Comparison of ENCODE assay signal across 23 cellular contexts in the genomic region with DNA sequence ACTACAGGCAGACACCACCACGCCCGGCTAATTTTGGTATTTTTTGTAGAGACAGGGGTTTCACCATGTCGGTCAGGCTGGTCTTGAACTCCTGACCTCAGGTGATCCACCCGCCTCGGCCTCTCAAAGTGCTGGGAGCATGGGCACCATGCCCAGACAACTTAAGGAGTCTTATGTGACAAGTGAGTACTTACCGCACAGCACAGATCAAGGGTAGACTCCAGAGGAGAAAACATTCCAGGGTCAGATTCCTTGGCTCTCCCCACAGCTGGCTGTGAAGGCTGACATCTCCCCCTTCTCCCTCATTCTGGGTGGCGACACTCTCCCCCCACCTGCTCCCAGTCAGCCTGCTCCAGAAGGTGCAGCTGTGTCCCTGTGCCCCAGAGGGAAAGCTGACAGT. TPM values are rescaled to one million over a fixed set of nuclear protein-coding genes. Genes with fewer than 3 reads are reported as not detected.
DNase-seq lines count a peak whose midpoint lies in the region; ATAC-seq, FAIRE-seq and TF ChIP-seq lines count a peak whose summit lies in the region.
"Had no signal": no experiment of that assay in that cellular context is flagged by ENCODE, and none has a peak within 500 bp of the region (broad histone marks: within the 10 kb centered on the region; RNA-seq: fewer than 3 reads in every experiment).

No MANE protein-coding gene starts in this region.

- peaks cover 4% of the 10 kb centered on the region for H3K36me3 Mint-ChIP-seq in activated CD4-positive, alpha-beta T cell treated with anti-CD3 and anti-CD28 coated beads, Interleukin-2, amount 10 ng/mL, durations not matched to agents 24 days and 14 days (ENCODE audit: low read depth)
- H3K36me3 Mint-ChIP-seq in nephron progenitor cell (ENCODE audit: low read depth): no peaks in the 10 kb centered on the region

- H3K36me3 ChIP-seq in endothelial cell of umbilical vein (ENCODE audit: control insufficient read depth in 2 of 2, extremely low read depth in 1 of 2, insufficient read depth in 2 of 2, low read length in 2 of 2): no peaks in the 10 kb centered on the region

- dilution Hi-C loops in endothelial cell of umbilical vein (cut with MboI; ENCODE audit: extremely low pct_ligation_motif_present, low sequenced_read_pairs): no loop called here

- no peak for DNase-seq in activated CD4-positive, alpha-beta T cell treated with anti-CD3 and anti-CD28 coated beads, Interleukin-2, amount 10 ng/mL, durations not matched to agents 24 days and 14 days
- DNase-seq in activated CD4-positive, alpha-beta T cell treated with anti-CD3 and anti-CD28 coated beads, Interleukin-2, amount 50 U/mL, for 4 hours: no peak
- DNase-seq in GM03348 (ENCODE audit: low spot score) (peak; percentile 2), endothelial cell of umbilical vein (ENCODE audit: low read depth, low spot score) (no peak), nephron progenitor cell (no peak), GM12892 (ENCODE audit: insufficient read length) (no peak)
- DNase-seq: activated gamma-delta T cell; effector CD8-positive, alpha-beta T cell; islet precursor cell; NCI-H187 treated with DMSO at 0.1 percent for 48 hours; NCI-H446 treated with DMSO at 0.1 percent for 48 hours; NK-92 treated with Interleukin-12 subunit alpha and Interleukin-12 subunit beta, amount 100 ng/mL, for 24 hours; nucleus accumbens; retina; stimulated activated naive CD4-positive, alpha-beta T cell treated with Interleukin-2 at 50 U/mL for 16 hours had no signal

- no peaks in the 10 kb centered on the region for H3K27me3 Mint-ChIP-seq in activated CD4-positive, alpha-beta T cell treated with anti-CD3 and anti-CD28 coated beads, Interleukin-2, amount 10 ng/mL, durations not matched to agents 24 days and 14 days
- no peaks in the 10 kb centered on the region for H3K27me3 Mint-ChIP-seq in nephron progenitor cell (ENCODE audit: low read depth, poor library complexity)

- H3K4me3 ChIP-seq in endothelial cell of umbilical vein (replicated peaks in 1 of 3; ENCODE audit: insufficient read depth in 1 of 3, low read depth in 1 of 3, low read length in 3 of 3): no peak overlapping the region
- H3K4me3 ChIP-seq: A549 had no signal

- H3K4me2 ChIP-seq in endothelial cell of umbilical vein (ENCODE audit: insufficient read depth, low read length): no peak overlapping the region
- H3K4me2 ChIP-seq: A549 had no signal

- TF ChIP-seq CTCF in endothelial cell of umbilical vein (IDR thresholded peaks at IDR 0.05; ENCODE audit: extremely low read depth in 1 of 2, insufficient read depth in 1 of 2, low read depth in 1 of 2, low read length in 2 of 2) (no peak), nephron progenitor cell (IDR thresholded peaks at IDR 0.05) (no peak)

- H3K4me1 ChIP-seq in endothelial cell of umbilical vein (ENCODE audit: control insufficient read depth, extremely low read depth, insufficient read depth, low read length): peaks cover 25% of the 10 kb centered on the region
- H3K4me1 ChIP-seq: A549 had no signal

- POLR2A ChIA-PET in endothelial cell of umbilical vein (lab: Charles Lee): no interaction called here

- H3K9ac ChIP-seq in endothelial cell of umbilical vein (replicated peaks; ENCODE audit: extremely low read depth, insufficient read depth, low read length): no peak overlapping the region

- H2AFZ ChIP-seq in endothelial cell of umbilical vein (ENCODE audit: low read depth, low read length): no peak overlapping the region

- H3K4me1 Mint-ChIP-seq in activated CD4-positive, alpha-beta T cell treated with anti-CD3 and anti-CD28 coated beads, Interleukin-2, amount 10 ng/mL, durations not matched to agents 24 days and 14 days: peaks cover 40% of the 10 kb centered on the region
- peaks cover 75% of the 10 kb centered on the region for H3K4me1 Mint-ChIP-seq in nephron progenitor cell

- H3K79me2 ChIP-seq in endothelial cell of umbilical vein (ENCODE audit: control insufficient read depth, insufficient read depth, low read length): no peaks in the 10 kb centered on the region

- peak overlapping the region; percentile 73 for H3K27ac ChIP-seq in endothelial cell of umbilical vein (ENCODE audit: insufficient read depth, low read depth, low read length)
- H3K27ac ChIP-seq: A549, VCaP had no signal

- H3K9me3 ChIP-seq in endothelial cell of umbilical vein (replicated peaks; ENCODE audit: control insufficient read depth, insufficient read depth, low read length): no peaks in the 10 kb centered on the region
- H3K9me3 ChIP-seq: A549 had no signal

- H3K9me1 ChIP-seq in endothelial cell of umbilical vein (replicated peaks; ENCODE audit: control insufficient read depth, extremely low read depth, insufficient read depth, low read length): no peaks in the 10 kb centered on the region

- BruUV-seq in endothelial cell of umbilical vein (replicated peaks; lab: Mats Ljungman, UMichigan): no TSS peak

- H3K4me3 Mint-ChIP-seq in activated CD4-positive, alpha-beta T cell treated with anti-CD3 and anti-CD28 coated beads, Interleukin-2, amount 10 ng/mL, durations not matched to agents 24 days and 14 days: no peak overlapping the region
- H3K4me3 Mint-ChIP-seq in nephron progenitor cell: peak overlapping the region; percentile 54

- FAIRE-seq in endothelial cell of umbilical vein (lab: Jason Lieb, UNC) (no peak), GM12892 (lab: Jason Lieb, UNC) (no peak)
- FAIRE-seq: A549, GM19239, H54 had no signal

- CTCF ChIA-PET in endothelial cell of umbilical vein (lab: Charles Lee): interaction anchor here (1.0 to 5.1 kb wide), 5 partner anchors 9 to 60 kb away, joined by 3 to 29 read pairs (median 9); no protein-coding TSS in a partner anchor

- no peaks in the 10 kb centered on the region for H3K27me3 ChIP-seq in endothelial cell of umbilical vein (ENCODE audit: control insufficient read depth in 2 of 2, insufficient read depth in 2 of 2, low read length in 2 of 2)

- intact Hi-C loops in activated CD4-positive, alpha-beta T cell treated with anti-CD3 and anti-CD28 coated beads, Interleukin-2, amount 10 ng/mL, durations not matched to agents 24 days and 14 days (cut with micrococcal nuclease): no loop called here
- intact Hi-C loops in endothelial cell of umbilical vein (cut with micrococcal nuclease): no loop called here

- no peaks in the 10 kb centered on the region for H4K20me1 ChIP-seq in endothelial cell of umbilical vein (replicated peaks; ENCODE audit: control insufficient read depth, extremely low read depth, insufficient read depth, low read length)

- H3K9me3 Mint-ChIP-seq in activated CD4-positive, alpha-beta T cell treated with anti-CD3 and anti-CD28 coated beads, Interleukin-2, amount 10 ng/mL, durations not matched to agents 24 days and 14 days: no peaks in the 10 kb centered on the region
- no peaks in the 10 kb centered on the region for H3K9me3 Mint-ChIP-seq in nephron progenitor cell

- TF ChIP-seq POLR2A in endothelial cell of umbilical vein (IDR thresholded peaks at IDR 0.05; ENCODE audit: low read depth, low read length): no peak
- no peak for TF ChIP-seq POLR2A in GM12892 (IDR thresholded peaks at IDR 0.05; ENCODE audit: low read depth, low read length)

- peak overlapping the region; percentile 73 for H3K27ac Mint-ChIP-seq in activated CD4-positive, alpha-beta T cell treated with anti-CD3 and anti-CD28 coated beads, Interleukin-2, amount 10 ng/mL, durations not matched to agents 24 days and 14 days
- peak overlapping the region; percentile 68 for H3K27ac Mint-ChIP-seq in nephron progenitor cell

- ATAC-seq in HG03521 (IDR thresholded peaks at IDR 0.05; ENCODE audit: unreplicated experiment) (no peak), GM21737 (IDR thresholded peaks at IDR 0.05; ENCODE audit: unreplicated experiment) (no peak)
- ATAC-seq: A549 had no signal

RNA-seq across cellular contexts. Expression of a gene that starts 10.6 kb away (rescaled TPM):
- not detected in 2 replicates for total RNA-seq in activated CD4-positive, alpha-beta T cell treated with anti-CD3 and anti-CD28 coated beads, Interleukin-2, amount 10 ng/mL, durations not matched to agents 24 days and 14 days
- not detected in 2 replicates for total RNA-seq in endothelial cell of umbilical vein
- polyA plus RNA-seq in endothelial cell of umbilical vein: 0.08 TPM in 1 of 2 replicates, not detected in the other
- not detected in 2 replicates for polyA plus RNA-seq in endothelial cell of umbilical vein (2011; cell fraction: cytosol; rRNA removed)
- polyA plus RNA-seq in endothelial cell of umbilical vein (2011; cell fraction: nucleus; rRNA removed): not detected in 2 replicates
- not detected in 2 replicates for polyA plus RNA-seq in endothelial cell of umbilical vein (2012)
- polyA minus RNA-seq in endothelial cell of umbilical vein: not detected in 2 replicates
- not detected for polyA minus RNA-seq in endothelial cell of umbilical vein (2011; cell fraction: cytosol; rRNA and poly(A)+ RNA removed)
- not detected in 2 replicates for polyA minus RNA-seq in endothelial cell of umbilical vein (2011; cell fraction: nucleus; rRNA and poly(A)+ RNA removed)
- not detected for polyA plus RNA-seq in GM12892 (2012; ENCODE audit: missing spikeins)
- total RNA-seq: Daoy, mesenteric fat pad had no signal

RNA-seq across cellular contexts. Expression of a gene that starts 23.0 kb away (rescaled TPM):
- total RNA-seq in activated CD4-positive, alpha-beta T cell treated with anti-CD3 and anti-CD28 coated beads, Interleukin-2, amount 10 ng/mL, durations not matched to agents 24 days and 14 days: 918 and 934 TPM in 2 replicates
- 55.7 and 127 TPM in 2 replicates for total RNA-seq in endothelial cell of umbilical vein
- 336 and 493 TPM in 2 replicates for polyA plus RNA-seq in endothelial cell of umbilical vein
- 252 and 322 TPM in 2 replicates for polyA plus RNA-seq in endothelial cell of umbilical vein (2011; cell fraction: cytosol; rRNA removed)
- polyA plus RNA-seq in endothelial cell of umbilical vein (2011; cell fraction: nucleus; rRNA removed): 154 and 214 TPM in 2 replicates
- polyA plus RNA-seq in endothelial cell of umbilical vein (2012): 194 and 480 TPM in 2 replicates
- 105 and 133 TPM in 2 replicates for polyA minus RNA-seq in endothelial cell of umbilical vein
- 6.2 TPM for polyA minus RNA-seq in endothelial cell of umbilical vein (2011; cell fraction: cytosol; rRNA and poly(A)+ RNA removed)
- 41.2 and 59.8 TPM in 2 replicates for polyA minus RNA-seq in endothelial cell of umbilical vein (2011; cell fraction: nucleus; rRNA and poly(A)+ RNA removed)
- 373 TPM for polyA plus RNA-seq in GM12892 (2012; ENCODE audit: missing spikeins)

RNA-seq across cellular contexts. Expression of a gene that starts 23.9 kb away (rescaled TPM):
- total RNA-seq in activated CD4-positive, alpha-beta T cell treated with anti-CD3 and anti-CD28 coated beads, Interleukin-2, amount 10 ng/mL, durations not matched to agents 24 days and 14 days: 0.21 and 0.47 TPM in 2 replicates
- total RNA-seq in endothelial cell of umbilical vein: 15.5 and 18.5 TPM in 2 replicates
- polyA plus RNA-seq in endothelial cell of umbilical vein: 19.0 and 30.1 TPM in 2 replicates
- polyA plus RNA-seq in endothelial cell of umbilical vein (2011; cell fraction: cytosol; rRNA removed): 14.3 and 20.6 TPM in 2 replicates
- 15.3 and 16.2 TPM in 2 replicates for polyA plus RNA-seq in endothelial cell of umbilical vein (2011; cell fraction: nucleus; rRNA removed)
- 8.4 and 10.2 TPM in 2 replicates for polyA plus RNA-seq in endothelial cell of umbilical vein (2012)
- 5.1 and 6.5 TPM in 2 replicates for polyA minus RNA-seq in endothelial cell of umbilical vein
- 8.7 TPM for polyA minus RNA-seq in endothelial cell of umbilical vein (2011; cell fraction: cytosol; rRNA and poly(A)+ RNA removed)
- 3.0 and 4.4 TPM in 2 replicates for polyA minus RNA-seq in endothelial cell of umbilical vein (2011; cell fraction: nucleus; rRNA and poly(A)+ RNA removed)
- polyA plus RNA-seq in GM12892 (2012; ENCODE audit: missing spikeins): not detected

RNA-seq across cellular contexts. Expression of a gene that starts 42.1 kb away (rescaled TPM):
- total RNA-seq in activated CD4-positive, alpha-beta T cell treated with anti-CD3 and anti-CD28 coated beads, Interleukin-2, amount 10 ng/mL, durations not matched to agents 24 days and 14 days: 8.1 and 10.2 TPM in 2 replicates
- 0.21 and 0.35 TPM in 2 replicates for total RNA-seq in endothelial cell of umbilical vein
- 0.08 and 0.13 TPM in 2 replicates for polyA plus RNA-seq in endothelial cell of umbilical vein
- polyA plus RNA-seq in endothelial cell of umbilical vein (2011; cell fraction: cytosol; rRNA removed): 0.03 and 0.04 TPM in 2 replicates
- not detected in 2 replicates for polyA plus RNA-seq in endothelial cell of umbilical vein (2011; cell fraction: nucleus; rRNA removed)
- 0.37 and 0.94 TPM in 2 replicates for polyA plus RNA-seq in endothelial cell of umbilical vein (2012)
- 0.07 and 0.08 TPM in 2 replicates for polyA minus RNA-seq in endothelial cell of umbilical vein
- polyA minus RNA-seq in endothelial cell of umbilical vein (2011; cell fraction: cytosol; rRNA and poly(A)+ RNA removed): not detected
- polyA minus RNA-seq in endothelial cell of umbilical vein (2011; cell fraction: nucleus; rRNA and poly(A)+ RNA removed): 0.10 TPM in 1 of 2 replicates, not detected in the other
- 0.81 TPM for polyA plus RNA-seq in GM12892 (2012; ENCODE audit: missing spikeins)

RNA-seq across cellular contexts. Expression of a gene that starts 46.4 kb away (rescaled TPM):
- total RNA-seq in activated CD4-positive, alpha-beta T cell treated with anti-CD3 and anti-CD28 coated beads, Interleukin-2, amount 10 ng/mL, durations not matched to agents 24 days and 14 days: 9.5 and 10.6 TPM in 2 replicates
- 8.0 and 9.8 TPM in 2 replicates for total RNA-seq in endothelial cell of umbilical vein
- polyA plus RNA-seq in endothelial cell of umbilical vein: 1.8 and 2.0 TPM in 2 replicates
- polyA plus RNA-seq in endothelial cell of umbilical vein (2011; cell fraction: cytosol; rRNA removed): 1.3 and 1.7 TPM in 2 replicates
- polyA plus RNA-seq in endothelial cell of umbilical vein (2011; cell fraction: nucleus; rRNA removed): 0.87 and 0.90 TPM in 2 replicates
- polyA plus RNA-seq in endothelial cell of umbilical vein (2012): 6.0 and 6.4 TPM in 2 replicates
- polyA minus RNA-seq in endothelial cell of umbilical vein: 1.4 and 2.0 TPM in 2 replicates
- 3.5 TPM for polyA minus RNA-seq in endothelial cell of umbilical vein (2011; cell fraction: cytosol; rRNA and poly(A)+ RNA removed)
- polyA minus RNA-seq in endothelial cell of umbilical vein (2011; cell fraction: nucleus; rRNA and poly(A)+ RNA removed): 0.72 and 1.5 TPM in 2 replicates
- 1.6 TPM for polyA plus RNA-seq in GM12892 (2012; ENCODE audit: missing spikeins)

Comparison
In these comparisons a context has a peak if more than half of its experiments do, and no peak if none do; other contexts are left out.
1. RNA of a gene that starts 23.9 kb away (total RNA-seq): 15.5 to 18.5 TPM in endothelial cell of umbilical vein; 0.21 to 0.47 TPM in activated CD4-positive, alpha-beta T cell treated with anti-CD3 and anti-CD28 coated beads, Interleukin-2, amount 10 ng/mL, durations not matched to agents 24 days and 14 days; every median in the first group is over 10 times any median in the second.